Comparison of ENCODE assay signal across 21 cellular contexts in the genomic region with DNA sequence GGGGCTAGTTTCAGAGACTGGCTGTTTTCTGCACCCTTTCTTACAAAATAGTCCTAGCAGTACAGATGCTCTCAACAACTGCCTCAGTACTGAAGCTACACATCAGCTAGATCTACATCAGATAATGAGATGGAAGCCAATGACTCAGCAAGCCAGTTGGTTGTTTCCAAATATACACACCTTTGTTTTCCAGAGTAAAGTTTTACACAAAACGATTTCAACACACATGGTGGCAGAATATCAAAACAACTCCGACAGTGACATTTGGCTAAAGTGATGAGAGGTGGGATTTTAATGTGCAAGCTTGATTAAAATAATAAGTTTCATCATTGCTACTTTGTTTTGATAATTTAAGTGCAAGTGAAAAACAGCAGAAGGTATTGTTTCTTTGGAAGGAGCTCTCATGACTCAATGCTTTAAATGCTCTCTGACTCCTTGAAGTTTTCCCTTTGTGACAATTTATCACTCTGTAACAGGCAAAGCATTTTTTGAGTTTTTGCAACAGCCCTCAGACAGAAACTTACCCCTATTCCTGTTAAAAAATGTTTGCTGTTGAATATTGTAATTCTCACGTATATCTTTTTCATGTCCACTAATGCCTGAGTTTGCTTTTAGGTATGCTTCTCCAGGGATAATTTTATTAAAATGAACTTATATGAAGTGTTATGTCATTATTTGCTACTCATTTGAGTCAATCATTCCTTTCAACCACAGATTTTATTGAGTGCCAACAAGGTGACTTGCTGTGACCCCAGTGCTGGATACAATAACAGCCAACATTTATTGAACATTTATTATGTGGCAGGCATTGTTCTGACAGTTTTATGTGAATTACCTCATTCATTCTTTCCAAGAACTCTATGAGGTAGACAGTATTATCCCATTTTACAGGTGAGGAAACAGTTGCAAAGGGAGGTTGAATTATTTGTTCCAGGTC.
DNase-seq lines count a peak whose midpoint lies in the region; ATAC-seq, FAIRE-seq and TF ChIP-seq lines count a peak whose summit lies in the region.
"Had no signal": no experiment of that assay in that cellular context is flagged by ENCODE, and none has a peak within 500 bp of the region (broad histone marks: within the 10 kb centered on the region; RNA-seq: fewer than 3 reads in every experiment).

No MANE protein-coding gene starts in this region.

- ATAC-seq in A549 (no peak), foreskin keratinocyte (peak; percentile 84), upper lobe of right lung (no peak), left colon (no peak)
- ATAC-seq in activated T-cell treated with anti-CD3 and anti-CD28 coated beads, Interleukin-2, amount 50 U/mL, for 72 hours (replicated peaks in 1 of 2): no peak
- ATAC-seq: activated CD8-positive, alpha-beta T cell treated with anti-CD3 and anti-CD28 coated beads for 36 hours had no signal

- no peak for TF ChIP-seq EP300 in A549 (IDR thresholded peaks at IDR 0.05)

- WGBS in A549 (ENCODE audit: missing lambda C conversion rate): 51% methylated on average over 3 of the region's 3 CpGs

- TF ChIP-seq RAD21 in A549 (conservative IDR thresholded peaks at IDR 0.05 in 1 of 2, IDR thresholded peaks at IDR 0.05 in 1 of 2): no peak

- H3K9me3 ChIP-seq in A549 (no peaks in the 10 kb centered on the region), upper lobe of right lung (no peaks in the 10 kb centered on the region)
- H3K9me3 ChIP-seq in effector memory CD4-positive, alpha-beta T cell (ENCODE audit: control insufficient read depth, low read length): no peaks in the 10 kb centered on the region
- H3K9me3 ChIP-seq: colonic mucosa had no signal

- H3K4me3 ChIP-seq in A549 (no peak overlapping the region), upper lobe of right lung (no peak overlapping the region)
- no peak overlapping the region for H3K4me3 ChIP-seq in effector memory CD4-positive, alpha-beta T cell (ENCODE audit: insufficient read depth, low read depth, low read length, poor library complexity, severe bottlenecking)
- H3K4me3 ChIP-seq: ascending aorta, colonic mucosa, MG63, SK-N-MC had no signal

- peaks cover 0 to 4% of the 10 kb centered on the region in 2 donors for H3K9me3 Mint-ChIP-seq in activated T-cell treated with anti-CD3 and anti-CD28 coated beads, Interleukin-2, amount 50 U/mL, for 72 hours

- CTCF ChIA-PET in A549 (lab: Yijun Ruan, JAX): no interaction called here

- no peaks in the 10 kb centered on the region for H3K27me3 ChIP-seq in foreskin keratinocyte
- H3K27me3 ChIP-seq in upper lobe of right lung: no peaks in the 10 kb centered on the region
- no peaks in the 10 kb centered on the region for H3K27me3 ChIP-seq in effector memory CD4-positive, alpha-beta T cell (replicated peaks; ENCODE audit: control insufficient read depth, insufficient read depth, low read length, poor library complexity, severe bottlenecking)
- H3K27me3 ChIP-seq: ascending aorta, colonic mucosa, MG63 had no signal

- H3K36me3 ChIP-seq in upper lobe of right lung: no peaks in the 10 kb centered on the region
- no peaks in the 10 kb centered on the region for H3K36me3 ChIP-seq in effector memory CD4-positive, alpha-beta T cell (ENCODE audit: control insufficient read depth, insufficient read depth, low read length)
- H3K36me3 ChIP-seq: ascending aorta, colonic mucosa, MG63 had no signal

- FAIRE-seq in A549 (lab: Jason Lieb, UNC): no peak
- FAIRE-seq: RCC 7860 had no signal

- H3K36me3 Mint-ChIP-seq in activated T-cell treated with anti-CD3 and anti-CD28 coated beads, Interleukin-2, amount 50 U/mL, for 72 hours (ENCODE audit: insufficient read depth in 2 of 2): no peaks in the 10 kb centered on the region

- POLR2A ChIA-PET in A549 (lab: Yijun Ruan, JAX): no interaction called here

- H3K27ac Mint-ChIP-seq in activated T-cell treated with anti-CD3 and anti-CD28 coated beads, Interleukin-2, amount 50 U/mL, for 72 hours: no peak overlapping the region
- H3K27ac Mint-ChIP-seq: activated CD8-positive, alpha-beta T cell treated with anti-CD3 and anti-CD28 coated beads for 36 hours; activated T-cell treated with anti-CD3 and anti-CD28 coated beads, Interleukin-2, amount 50 U/mL, for 24 hours; H9 had no signal

- peak in 1 of 2 experiments; percentile 30 for DNase-seq in A549 (ENCODE audit: low read depth in 1 of 2, low spot score in 1 of 2)
- peak; percentile 20 for DNase-seq in GM04504 (ENCODE audit: low read depth)
- DNase-seq in amniotic epithelial cell (ENCODE audit: low read depth): peak; percentile 48
- DNase-seq in foreskin keratinocyte: peak in 1 of 2 donors; percentile 74
- no peak for DNase-seq in upper lobe of right lung
- DNase-seq in activated T-cell treated with anti-CD3 and anti-CD28 coated beads, Interleukin-2, amount 50 U/mL, for 72 hours: no peak
- no peak for DNase-seq in left colon
- DNase-seq in effector memory CD4-positive, alpha-beta T cell: no peak
- DNase-seq: activated CD4-positive, CD25-positive, alpha-beta regulatory T cell; activated CD8-positive, alpha-beta T cell treated with anti-CD3 and anti-CD28 coated beads for 36 hours; activated naive CD4-positive, alpha-beta T cell treated with anti-CD3 and anti-CD28 coated beads, Interleukin-2, amount 50 U/mL, for 16 hours; activated T-cell treated with anti-CD3 and anti-CD28 coated beads, Interleukin-2, amount 50 U/mL, for 24 hours; colonic mucosa; H9; MG63; nucleus accumbens; retina; stimulated activated CD4-positive, alpha-beta T cell treated with anti-CD3 and anti-CD28 coated beads, Interleukin-15, amount 100 ng/mL, for 24 hours had no signal

- TF ChIP-seq CTCF in A549 (IDR thresholded peaks at IDR 0.05) (no peak), foreskin keratinocyte (conservative IDR thresholded peaks at IDR 0.05) (no peak), upper lobe of right lung (IDR thresholded peaks at IDR 0.05) (no peak)

- no peaks in the 10 kb centered on the region for H3K4me1 Mint-ChIP-seq in activated T-cell treated with anti-CD3 and anti-CD28 coated beads, Interleukin-2, amount 50 U/mL, for 72 hours (ENCODE audit: low read depth)
- H3K4me1 Mint-ChIP-seq: H9 had no signal

- H3K27me3 Mint-ChIP-seq in activated T-cell treated with anti-CD3 and anti-CD28 coated beads, Interleukin-2, amount 50 U/mL, for 72 hours (ENCODE audit: low read depth): no peaks in the 10 kb centered on the region
- H3K27me3 Mint-ChIP-seq: activated CD8-positive, alpha-beta T cell treated with anti-CD3 and anti-CD28 coated beads for 36 hours; activated T-cell treated with anti-CD3 and anti-CD28 coated beads, Interleukin-2, amount 50 U/mL, for 24 hours had no signal

- peak overlapping the region; percentile 31; the same call in 2 of the 3 replicates for H3K4me2 ChIP-seq in A549

- no peak for TF ChIP-seq POLR2A in A549 (IDR thresholded peaks at IDR 0.05; ENCODE audit: low read length)

- intact Hi-C loops in upper lobe of right lung (cut with DNase I): no loop called here
- intact Hi-C loops in left colon (cut with DNase I, micrococcal nuclease): no loop called here

- H3K4me3 Mint-ChIP-seq in activated T-cell treated with anti-CD3 and anti-CD28 coated beads, Interleukin-2, amount 50 U/mL, for 72 hours: no peak overlapping the region
- H3K4me3 Mint-ChIP-seq: activated CD8-positive, alpha-beta T cell treated with anti-CD3 and anti-CD28 coated beads for 36 hours; activated T-cell treated with anti-CD3 and anti-CD28 coated beads, Interleukin-2, amount 50 U/mL, for 24 hours; H9 had no signal

- peaks cover 25% of the 10 kb centered on the region; the same call in 2 of the 3 replicates for H3K4me1 ChIP-seq in A549
- peaks cover 7% of the 10 kb centered on the region for H3K4me1 ChIP-seq in foreskin keratinocyte
- H3K4me1 ChIP-seq in upper lobe of right lung: no peaks in the 10 kb centered on the region
- H3K4me1 ChIP-seq in effector memory CD4-positive, alpha-beta T cell (ENCODE audit: control insufficient read depth, insufficient read depth, low read length, poor library complexity, severe bottlenecking): no peaks in the 10 kb centered on the region
- H3K4me1 ChIP-seq: ascending aorta, colonic mucosa had no signal

- peak overlapping the region; percentile 17 to 30; a peak in 1 of 6 replicates for H3K27ac ChIP-seq in A549
- peak overlapping the region; percentile 13 for H3K27ac ChIP-seq in foreskin keratinocyte
- H3K27ac ChIP-seq in upper lobe of right lung: no peak overlapping the region
- no peak overlapping the region for H3K27ac ChIP-seq in effector memory CD4-positive, alpha-beta T cell (ENCODE audit: insufficient read depth, low read length, poor library complexity, severe bottlenecking)
- H3K27ac ChIP-seq: ascending aorta, colonic mucosa, SK-N-MC had no signal

TF ChIP-seq in A549, 52 proteins besides CTCF, POLR2A, EP300 and RAD21 (continues in another document):
- TF ChIP-seq, protein P1, sequence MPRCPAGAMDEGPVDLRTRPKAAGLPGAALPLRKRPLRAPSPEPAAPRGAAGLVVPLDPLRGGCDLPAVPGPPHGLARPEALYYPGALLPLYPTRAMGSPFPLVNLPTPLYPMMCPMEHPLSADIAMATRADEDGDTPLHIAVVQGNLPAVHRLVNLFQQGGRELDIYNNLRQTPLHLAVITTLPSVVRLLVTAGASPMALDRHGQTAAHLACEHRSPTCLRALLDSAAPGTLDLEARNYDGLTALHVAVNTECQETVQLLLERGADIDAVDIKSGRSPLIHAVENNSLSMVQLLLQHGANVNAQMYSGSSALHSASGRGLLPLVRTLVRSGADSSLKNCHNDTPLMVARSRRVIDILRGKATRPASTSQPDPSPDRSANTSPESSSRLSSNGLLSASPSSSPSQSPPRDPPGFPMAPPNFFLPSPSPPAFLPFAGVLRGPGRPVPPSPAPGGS (IDR thresholded peaks at IDR 0.05): no peak
- no peak for TF ChIP-seq NR3C1 (IDR thresholded peaks at IDR 0.05)
- TF ChIP-seq SREBF2 (IDR thresholded peaks at IDR 0.05): no peak
- no peak for TF ChIP-seq HOXB5 (CRISPR knock-in tag; IDR thresholded peaks at IDR 0.05)
- no peak for TF ChIP-seq FOSL2 (IDR thresholded peaks at IDR 0.05)
- TF ChIP-seq FOSL2 (CRISPR knock-in tag; IDR thresholded peaks at IDR 0.05): no peak
- peak; percentile 24 for TF ChIP-seq MAFK (IDR thresholded peaks at IDR 0.05; ENCODE audit: partially characterized antibody)
- TF ChIP-seq, protein P2, sequence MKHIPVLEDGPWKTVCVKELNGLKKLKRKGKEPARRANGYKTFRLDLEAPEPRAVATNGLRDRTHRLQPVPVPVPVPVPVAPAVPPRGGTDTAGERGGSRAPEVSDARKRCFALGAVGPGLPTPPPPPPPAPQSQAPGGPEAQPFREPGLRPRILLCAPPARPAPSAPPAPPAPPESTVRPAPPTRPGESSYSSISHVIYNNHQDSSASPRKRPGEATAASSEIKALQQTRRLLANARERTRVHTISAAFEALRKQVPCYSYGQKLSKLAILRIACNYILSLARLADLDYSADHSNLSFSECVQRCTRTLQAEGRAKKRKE (CRISPR knock-in tag; IDR thresholded peaks at IDR 0.05; ENCODE audit: low read depth): no peak
- TF ChIP-seq RNF2 (IDR thresholded peaks at IDR 0.05; ENCODE audit: borderline replicate concordance, low read depth): no peak
- no peak for TF ChIP-seq TP53 (CRISPR knock-in tag; IDR thresholded peaks at IDR 0.05)
- no peak for TF ChIP-seq SMC3 (IDR thresholded peaks at IDR 0.05)
- no peak for TF ChIP-seq POLR2AphosphoS2 (conservative IDR thresholded peaks at IDR 0.05; ENCODE audit: low read length)
- 0 out of 4 replicates have a peak, but pooled peaks of 1 of the 2 experiments have one; percentile 7 for TF ChIP-seq CEBPB (IDR thresholded peaks at IDR 0.05)

Comparison
In these comparisons a context has a peak if more than half of its experiments do, and no peak if none do; other contexts are left out.
1. DNase-seq: peak in GM04504 (single experiment) and amniotic epithelial cell (single experiment); none in upper lobe of right lung (single experiment), activated T-cell treated with anti-CD3 and anti-CD28 coated beads, Interleukin-2, amount 50 U/mL, for 72 hours (0 of 2), left colon (0 of 2) and effector memory CD4-positive, alpha-beta T cell (0 of 3).
2. H3K27ac ChIP-seq: peak in A549 (2 of 2) and foreskin keratinocyte (single experiment); none in upper lobe of right lung (single experiment) and effector memory CD4-positive, alpha-beta T cell (single experiment).